ENCODE assay signal across 16 cellular contexts in the genomic region with DNA sequence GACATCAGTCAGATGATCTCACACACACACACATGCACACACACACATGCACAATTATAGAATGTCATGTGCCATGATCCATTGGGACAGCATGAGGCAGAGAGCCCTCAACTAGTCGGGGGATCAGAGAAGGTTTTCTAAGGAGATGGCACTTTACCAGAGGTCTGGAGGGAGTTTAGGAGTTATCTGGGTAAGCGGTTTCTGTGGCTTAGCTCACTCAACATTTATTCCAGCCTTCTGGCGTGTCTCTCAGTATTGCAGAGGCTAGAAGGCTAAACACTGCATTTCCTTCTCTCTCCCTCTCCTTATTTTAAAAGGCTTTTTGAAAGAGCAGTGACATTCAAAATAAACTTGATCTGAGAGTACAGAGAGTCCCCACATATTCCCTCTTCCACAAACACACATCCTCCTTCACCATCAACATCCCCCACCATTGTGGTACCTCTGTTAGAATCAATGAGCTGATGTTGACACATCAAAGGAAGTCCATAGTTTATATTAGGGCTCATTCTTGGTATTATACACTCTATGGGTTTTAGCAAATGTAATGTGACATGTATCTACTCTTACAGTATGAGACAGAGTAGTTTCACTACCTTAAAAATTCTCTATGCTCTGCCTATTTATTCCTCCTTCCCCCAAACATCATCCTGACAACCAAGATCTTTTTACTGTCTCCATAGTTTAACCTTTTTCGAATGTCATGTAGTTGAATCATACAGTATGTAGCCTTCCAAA. TPM values are rescaled to one million over a fixed set of nuclear protein-coding genes. Genes with fewer than 3 reads are reported as not detected.
"Had no signal": no experiment of that assay in that cellular context is flagged by ENCODE, and none has a peak within 500 bp of the region (broad histone marks: within the 10 kb centered on the region; RNA-seq: fewer than 3 reads in every experiment).

No MANE protein-coding gene starts in this region.

- H3K4me1 ChIP-seq: breast epithelium, transverse colon had no signal

- H3K4me3 ChIP-seq: breast epithelium, dorsolateral prefrontal cortex, right atrium auricular region, transverse colon had no signal

- H3K4me1 Mint-ChIP-seq: activated naive CD8-positive, alpha-beta T cell treated with anti-CD3 and anti-CD28 coated beads for 36 hours; natural killer cell had no signal

- H3K36me3 ChIP-seq: breast epithelium, right atrium auricular region, transverse colon had no signal

- DNase-seq: activated effector memory CD4-positive, alpha-beta T cell treated with anti-CD3 and anti-CD28 coated beads, Interleukin-2, amount 50 U/mL, for 16 hours; activated naive CD8-positive, alpha-beta T cell treated with anti-CD3 and anti-CD28 coated beads for 36 hours; activated T-cell treated with anti-CD3 and anti-CD28 coated beads, Interleukin-2, amount 50 U/mL, for 24 hours; anterior cingulate cortex; dorsolateral prefrontal cortex; natural killer cell; nucleus accumbens; small intestine; transverse colon had no signal

- H3K27ac ChIP-seq: dorsolateral prefrontal cortex, right atrium auricular region, transverse colon had no signal

- H3K9me3 Mint-ChIP-seq: activated naive CD8-positive, alpha-beta T cell treated with anti-CD3 and anti-CD28 coated beads for 36 hours; activated T-cell treated with anti-CD3 and anti-CD28 coated beads, Interleukin-2, amount 50 U/mL, for 24 hours; natural killer cell; T-helper 1 cell treated with Interleukin-12 subunit alpha and Interleukin-12 subunit beta and Interleukin-4 antibody, amounts not matched to agents 30 μg/mL and 1 μg/mL, for 36 hours had no signal

- FAIRE-seq: small intestine, TTC549 had no signal

- ATAC-seq: natural killer cell had no signal

- H3K4me3 Mint-ChIP-seq: activated naive CD8-positive, alpha-beta T cell treated with anti-CD3 and anti-CD28 coated beads for 36 hours; activated T-cell treated with anti-CD3 and anti-CD28 coated beads, Interleukin-2, amount 50 U/mL, for 24 hours; natural killer cell; T-helper 1 cell treated with Interleukin-12 subunit alpha and Interleukin-12 subunit beta and Interleukin-4 antibody, amounts not matched to agents 30 μg/mL and 1 μg/mL, for 36 hours had no signal

- H3K27me3 ChIP-seq: breast epithelium, right atrium auricular region, transverse colon had no signal

- H3K9me3 ChIP-seq: breast epithelium, right atrium auricular region, transverse colon had no signal

- H3K36me3 Mint-ChIP-seq: activated naive CD8-positive, alpha-beta T cell treated with anti-CD3 and anti-CD28 coated beads for 36 hours; natural killer cell had no signal

RNA-seq across cellular contexts. Expression of a gene that starts 9.0 kb away (rescaled TPM):
- total RNA-seq: activated naive CD8-positive, alpha-beta T cell treated with anti-CD3 and anti-CD28 coated beads for 36 hours; chondrocyte; glomerular endothelial cell; lung microvascular endothelial cell; natural killer cell had no signal
